ENCODE assay signal across 1 cellular context in the genomic region with DNA sequence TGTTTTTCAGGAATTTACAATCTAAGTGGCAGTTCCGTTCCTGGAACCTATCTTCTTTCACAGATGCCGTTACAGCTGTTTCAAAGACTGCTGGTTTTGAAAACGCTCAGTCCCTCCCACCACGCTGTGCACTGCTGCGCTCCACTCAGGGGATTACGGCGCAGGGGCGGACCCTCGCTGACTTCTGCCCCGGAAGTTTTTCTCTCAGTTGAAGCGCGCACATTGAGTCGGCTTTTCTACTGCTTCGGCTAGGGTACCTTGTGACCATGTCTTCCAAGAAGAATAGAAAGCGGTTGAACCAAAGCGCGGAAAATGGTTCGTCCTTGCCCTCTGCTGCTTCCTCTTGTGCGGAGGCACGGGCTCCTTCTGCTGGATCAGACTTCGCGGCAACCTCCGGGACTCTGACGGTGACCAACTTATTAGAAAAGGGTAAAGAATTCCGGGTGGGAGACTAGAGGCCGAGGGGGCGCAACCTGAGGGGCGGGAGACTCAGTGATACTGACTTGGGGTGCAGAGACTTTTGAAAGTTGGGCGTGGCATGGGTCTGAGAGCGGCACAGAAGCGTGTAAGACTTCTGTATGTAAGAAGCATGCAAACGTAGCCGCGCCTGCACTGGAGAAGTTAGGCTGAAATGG.
TF ChIP-seq lines count a peak whose summit lies in the region.

No MANE protein-coding gene starts in this region.

TF ChIP-seq in HepG2, 621 proteins besides CTCF, POLR2A, EP300 and RAD21 (continued from another document and continues in another):
- TF ChIP-seq, protein P1, sequence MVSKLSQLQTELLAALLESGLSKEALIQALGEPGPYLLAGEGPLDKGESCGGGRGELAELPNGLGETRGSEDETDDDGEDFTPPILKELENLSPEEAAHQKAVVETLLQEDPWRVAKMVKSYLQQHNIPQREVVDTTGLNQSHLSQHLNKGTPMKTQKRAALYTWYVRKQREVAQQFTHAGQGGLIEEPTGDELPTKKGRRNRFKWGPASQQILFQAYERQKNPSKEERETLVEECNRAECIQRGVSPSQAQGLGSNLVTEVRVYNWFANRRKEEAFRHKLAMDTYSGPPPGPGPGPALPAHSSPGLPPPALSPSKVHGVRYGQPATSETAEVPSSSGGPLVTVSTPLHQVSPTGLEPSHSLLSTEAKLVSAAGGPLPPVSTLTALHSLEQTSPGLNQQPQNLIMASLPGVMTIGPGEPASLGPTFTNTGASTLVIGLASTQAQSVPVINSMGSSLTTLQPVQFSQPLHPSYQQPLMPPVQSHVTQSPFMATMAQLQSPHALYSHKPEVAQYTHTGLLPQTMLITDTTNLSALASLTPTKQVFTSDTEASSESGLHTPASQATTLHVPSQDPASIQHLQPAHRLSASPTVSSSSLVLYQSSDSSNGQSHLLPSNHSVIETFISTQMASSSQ (IDR thresholded peaks at IDR 0.05; ENCODE audit: low read depth) = no peak
- TF ChIP-seq, protein P1 (CRISPR knock-in tag; IDR thresholded peaks at IDR 0.05; ENCODE audit: borderline replicate concordance) = no peak
- TF ChIP-seq NCOA5 (CRISPR knock-in tag; IDR thresholded peaks at IDR 0.05) (no peak), ZNF614 (CRISPR knock-in tag; IDR thresholded peaks at IDR 0.05; ENCODE audit: borderline replicate concordance) (no peak), DR1 (CRISPR knock-in tag; IDR thresholded peaks at IDR 0.05) (no peak), MAZ (IDR thresholded peaks at IDR 0.05; ENCODE audit: borderline replicate concordance, low read depth, low read length) (no peak), MAZ (CRISPR knock-in tag; IDR thresholded peaks at IDR 0.05; ENCODE audit: low read depth) (peak; percentile 24; the same call in 1 of the 2 replicates), GATA4 (IDR thresholded peaks at IDR 0.05; ENCODE audit: borderline replicate concordance, low read depth) (0 out of 2 replicates have a peak, but pooled peaks have one; percentile 27), DNMT3B (CRISPR knock-in tag; conservative IDR thresholded peaks at IDR 0.05) (0 out of 2 replicates have a peak, but pooled peaks have one; percentile 45), ZNF766 (CRISPR knock-in tag; IDR thresholded peaks at IDR 0.05; ENCODE audit: borderline replicate concordance) (no peak), ZNF260 (CRISPR knock-in tag; IDR thresholded peaks at IDR 0.05; ENCODE audit: borderline replicate concordance, low read depth) (no peak), ZNF782 (CRISPR knock-in tag; IDR thresholded peaks at IDR 0.05; ENCODE audit: borderline replicate concordance) (no peak), KLF9 (CRISPR knock-in tag; IDR thresholded peaks at IDR 0.05; ENCODE audit: low read depth) (no peak), ZBTB21 (CRISPR knock-in tag; IDR thresholded peaks at IDR 0.05) (no peak), TBP (CRISPR knock-in tag; IDR thresholded peaks at IDR 0.05) (no peak), POGZ (CRISPR knock-in tag; IDR thresholded peaks at IDR 0.05) (no peak; the same call in none of the 2 replicates), ZNF510 (CRISPR knock-in tag; IDR thresholded peaks at IDR 0.05; ENCODE audit: low read depth) (no peak), FLYWCH1 (CRISPR knock-in tag; IDR thresholded peaks at IDR 0.05) (no peak), ZBTB7B (CRISPR knock-in tag; IDR thresholded peaks at IDR 0.05) (0 out of 2 replicates have a peak, but pooled peaks have one; percentile 52), SCMH1 (CRISPR knock-in tag; IDR thresholded peaks at IDR 0.05; ENCODE audit: borderline replicate concordance) (no peak), MED1 (CRISPR knock-in tag; IDR thresholded peaks at IDR 0.05) (no peak), ZNF326 (CRISPR knock-in tag; IDR thresholded peaks at IDR 0.05; ENCODE audit: borderline replicate concordance) (no peak), JUN (CRISPR knock-in tag; IDR thresholded peaks at IDR 0.05) (no peak), REL (CRISPR knock-in tag; conservative IDR thresholded peaks at IDR 0.05) (no peak), KLF15 (CRISPR knock-in tag; IDR thresholded peaks at IDR 0.05; ENCODE audit: borderline replicate concordance) (peak; percentile 73; the same call in 1 of the 2 replicates), HDAC6 (IDR thresholded peaks at IDR 0.05; ENCODE audit: low read depth, low read length) (no peak), GATAD1 (CRISPR knock-in tag; IDR thresholded peaks at IDR 0.05) (peak; percentile 91), GZF1 (CRISPR knock-in tag; IDR thresholded peaks at IDR 0.05) (peak; percentile 99), ZNF235 (CRISPR knock-in tag; IDR thresholded peaks at IDR 0.05; ENCODE audit: borderline replicate concordance) (no peak), GATAD2A (CRISPR knock-in tag; IDR thresholded peaks at IDR 0.05) (0 out of 2 replicates have a peak, but pooled peaks have one; percentile 8)
- TF ChIP-seq, protein P2, sequence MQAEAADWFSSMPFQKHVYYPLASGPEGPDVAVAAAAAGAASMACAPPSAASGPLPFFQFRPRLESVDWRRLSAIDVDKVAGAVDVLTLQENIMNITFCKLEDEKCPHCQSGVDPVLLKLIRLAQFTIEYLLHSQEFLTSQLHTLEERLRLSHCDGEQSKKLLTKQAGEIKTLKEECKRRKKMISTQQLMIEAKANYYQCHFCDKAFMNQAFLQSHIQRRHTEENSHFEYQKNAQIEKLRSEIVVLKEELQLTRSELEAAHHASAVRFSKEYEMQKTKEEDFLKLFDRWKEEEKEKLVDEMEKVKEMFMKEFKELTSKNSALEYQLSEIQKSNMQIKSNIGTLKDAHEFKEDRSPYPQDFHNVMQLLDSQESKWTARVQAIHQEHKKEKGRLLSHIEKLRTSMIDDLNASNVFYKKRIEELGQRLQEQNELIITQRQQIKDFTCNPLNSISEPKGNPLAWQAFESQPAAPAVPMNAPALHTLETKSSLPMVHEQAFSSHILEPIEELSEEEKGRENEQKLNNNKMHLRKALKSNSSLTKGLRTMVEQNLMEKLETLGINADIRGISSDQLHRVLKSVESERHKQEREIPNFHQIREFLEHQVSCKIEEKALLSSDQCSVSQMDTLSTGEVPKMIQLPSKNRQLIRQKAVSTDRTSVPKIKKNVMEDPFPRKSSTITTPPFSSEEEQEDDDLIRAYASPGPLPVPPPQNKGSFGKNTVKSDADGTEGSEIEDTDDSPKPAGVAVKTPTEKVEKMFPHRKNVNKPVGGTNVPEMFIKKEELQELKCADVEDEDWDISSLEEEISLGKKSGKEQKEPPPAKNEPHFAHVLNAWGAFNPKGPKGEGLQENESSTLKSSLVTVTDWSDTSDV (CRISPR knock-in tag; IDR thresholded peaks at IDR 0.05) = 0 out of 2 replicates have a peak, but pooled peaks have one; percentile 17
- TF ChIP-seq, protein P3, sequence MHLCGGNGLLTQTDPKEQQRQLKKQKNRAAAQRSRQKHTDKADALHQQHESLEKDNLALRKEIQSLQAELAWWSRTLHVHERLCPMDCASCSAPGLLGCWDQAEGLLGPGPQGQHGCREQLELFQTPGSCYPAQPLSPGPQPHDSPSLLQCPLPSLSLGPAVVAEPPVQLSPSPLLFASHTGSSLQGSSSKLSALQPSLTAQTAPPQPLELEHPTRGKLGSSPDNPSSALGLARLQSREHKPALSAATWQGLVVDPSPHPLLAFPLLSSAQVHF (CRISPR knock-in tag; IDR thresholded peaks at IDR 0.05) = no peak
- TF ChIP-seq, protein P4, sequence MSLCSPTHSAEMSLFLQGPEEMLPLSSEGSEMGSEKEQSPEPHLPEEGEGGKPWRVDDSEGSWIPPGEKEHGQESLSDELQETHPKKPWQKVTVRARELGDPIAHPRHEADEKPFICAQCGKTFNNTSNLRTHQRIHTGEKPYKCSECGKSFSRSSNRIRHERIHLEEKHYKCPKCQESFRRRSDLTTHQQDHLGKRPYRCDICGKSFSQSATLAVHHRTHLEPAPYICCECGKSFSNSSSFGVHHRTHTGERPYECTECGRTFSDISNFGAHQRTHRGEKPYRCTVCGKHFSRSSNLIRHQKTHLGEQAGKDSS (CRISPR knock-in tag; IDR thresholded peaks at IDR 0.05; ENCODE audit: borderline replicate concordance, low read depth) = no peak
- TF ChIP-seq, protein P5, sequence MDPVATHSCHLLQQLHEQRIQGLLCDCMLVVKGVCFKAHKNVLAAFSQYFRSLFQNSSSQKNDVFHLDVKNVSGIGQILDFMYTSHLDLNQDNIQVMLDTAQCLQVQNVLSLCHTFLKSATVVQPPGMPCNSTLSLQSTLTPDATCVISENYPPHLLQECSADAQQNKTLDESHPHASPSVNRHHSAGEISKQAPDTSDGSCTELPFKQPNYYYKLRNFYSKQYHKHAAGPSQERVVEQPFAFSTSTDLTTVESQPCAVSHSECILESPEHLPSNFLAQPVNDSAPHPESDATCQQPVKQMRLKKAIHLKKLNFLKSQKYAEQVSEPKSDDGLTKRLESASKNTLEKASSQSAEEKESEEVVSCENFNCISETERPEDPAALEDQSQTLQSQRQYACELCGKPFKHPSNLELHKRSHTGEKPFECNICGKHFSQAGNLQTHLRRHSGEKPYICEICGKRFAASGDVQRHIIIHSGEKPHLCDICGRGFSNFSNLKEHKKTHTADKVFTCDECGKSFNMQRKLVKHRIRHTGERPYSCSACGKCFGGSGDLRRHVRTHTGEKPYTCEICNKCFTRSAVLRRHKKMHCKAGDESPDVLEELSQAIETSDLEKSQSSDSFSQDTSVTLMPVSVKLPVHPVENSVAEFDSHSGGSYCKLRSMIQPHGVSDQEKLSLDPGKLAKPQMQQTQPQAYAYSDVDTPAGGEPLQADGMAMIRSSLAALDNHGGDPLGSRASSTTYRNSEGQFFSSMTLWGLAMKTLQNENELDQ (CRISPR knock-in tag; IDR thresholded peaks at IDR 0.05; ENCODE audit: borderline replicate concordance) = no peak; the same call in 1 of the 2 replicates
- TF ChIP-seq, protein P6, sequence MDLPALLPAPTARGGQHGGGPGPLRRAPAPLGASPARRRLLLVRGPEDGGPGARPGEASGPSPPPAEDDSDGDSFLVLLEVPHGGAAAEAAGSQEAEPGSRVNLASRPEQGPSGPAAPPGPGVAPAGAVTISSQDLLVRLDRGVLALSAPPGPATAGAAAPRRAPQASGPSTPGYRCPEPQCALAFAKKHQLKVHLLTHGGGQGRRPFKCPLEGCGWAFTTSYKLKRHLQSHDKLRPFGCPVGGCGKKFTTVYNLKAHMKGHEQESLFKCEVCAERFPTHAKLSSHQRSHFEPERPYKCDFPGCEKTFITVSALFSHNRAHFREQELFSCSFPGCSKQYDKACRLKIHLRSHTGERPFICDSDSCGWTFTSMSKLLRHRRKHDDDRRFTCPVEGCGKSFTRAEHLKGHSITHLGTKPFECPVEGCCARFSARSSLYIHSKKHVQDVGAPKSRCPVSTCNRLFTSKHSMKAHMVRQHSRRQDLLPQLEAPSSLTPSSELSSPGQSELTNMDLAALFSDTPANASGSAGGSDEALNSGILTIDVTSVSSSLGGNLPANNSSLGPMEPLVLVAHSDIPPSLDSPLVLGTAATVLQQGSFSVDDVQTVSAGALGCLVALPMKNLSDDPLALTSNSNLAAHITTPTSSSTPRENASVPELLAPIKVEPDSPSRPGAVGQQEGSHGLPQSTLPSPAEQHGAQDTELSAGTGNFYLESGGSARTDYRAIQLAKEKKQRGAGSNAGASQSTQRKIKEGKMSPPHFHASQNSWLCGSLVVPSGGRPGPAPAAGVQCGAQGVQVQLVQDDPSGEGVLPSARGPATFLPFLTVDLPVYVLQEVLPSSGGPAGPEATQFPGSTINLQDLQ (CRISPR knock-in tag; IDR thresholded peaks at IDR 0.05) = 0 out of 2 replicates have a peak, but pooled peaks have one; percentile 16
- TF ChIP-seq, protein P7, sequence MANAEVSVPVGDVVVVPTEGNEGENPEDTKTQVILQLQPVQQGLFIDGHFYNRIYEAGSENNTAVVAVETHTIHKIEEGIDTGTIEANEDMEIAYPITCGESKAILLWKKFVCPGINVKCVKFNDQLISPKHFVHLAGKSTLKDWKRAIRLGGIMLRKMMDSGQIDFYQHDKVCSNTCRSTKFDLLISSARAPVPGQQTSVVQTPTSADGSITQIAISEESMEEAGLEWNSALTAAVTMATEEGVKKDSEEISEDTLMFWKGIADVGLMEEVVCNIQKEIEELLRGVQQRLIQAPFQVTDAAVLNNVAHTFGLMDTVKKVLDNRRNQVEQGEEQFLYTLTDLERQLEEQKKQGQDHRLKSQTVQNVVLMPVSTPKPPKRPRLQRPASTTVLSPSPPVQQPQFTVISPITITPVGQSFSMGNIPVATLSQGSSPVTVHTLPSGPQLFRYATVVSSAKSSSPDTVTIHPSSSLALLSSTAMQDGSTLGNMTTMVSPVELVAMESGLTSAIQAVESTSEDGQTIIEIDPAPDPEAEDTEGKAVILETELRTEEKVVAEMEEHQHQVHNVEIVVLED (CRISPR knock-in tag; IDR thresholded peaks at IDR 0.05; ENCODE audit: borderline replicate concordance) = peak; percentile 47; the same call in 1 of the 2 replicates
- TF ChIP-seq, protein P8, sequence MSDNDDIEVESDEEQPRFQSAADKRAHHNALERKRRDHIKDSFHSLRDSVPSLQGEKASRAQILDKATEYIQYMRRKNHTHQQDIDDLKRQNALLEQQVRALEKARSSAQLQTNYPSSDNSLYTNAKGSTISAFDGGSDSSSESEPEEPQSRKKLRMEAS (IDR thresholded peaks at IDR 0.05) = peak; percentile 80
- TF ChIP-seq, protein P9, sequence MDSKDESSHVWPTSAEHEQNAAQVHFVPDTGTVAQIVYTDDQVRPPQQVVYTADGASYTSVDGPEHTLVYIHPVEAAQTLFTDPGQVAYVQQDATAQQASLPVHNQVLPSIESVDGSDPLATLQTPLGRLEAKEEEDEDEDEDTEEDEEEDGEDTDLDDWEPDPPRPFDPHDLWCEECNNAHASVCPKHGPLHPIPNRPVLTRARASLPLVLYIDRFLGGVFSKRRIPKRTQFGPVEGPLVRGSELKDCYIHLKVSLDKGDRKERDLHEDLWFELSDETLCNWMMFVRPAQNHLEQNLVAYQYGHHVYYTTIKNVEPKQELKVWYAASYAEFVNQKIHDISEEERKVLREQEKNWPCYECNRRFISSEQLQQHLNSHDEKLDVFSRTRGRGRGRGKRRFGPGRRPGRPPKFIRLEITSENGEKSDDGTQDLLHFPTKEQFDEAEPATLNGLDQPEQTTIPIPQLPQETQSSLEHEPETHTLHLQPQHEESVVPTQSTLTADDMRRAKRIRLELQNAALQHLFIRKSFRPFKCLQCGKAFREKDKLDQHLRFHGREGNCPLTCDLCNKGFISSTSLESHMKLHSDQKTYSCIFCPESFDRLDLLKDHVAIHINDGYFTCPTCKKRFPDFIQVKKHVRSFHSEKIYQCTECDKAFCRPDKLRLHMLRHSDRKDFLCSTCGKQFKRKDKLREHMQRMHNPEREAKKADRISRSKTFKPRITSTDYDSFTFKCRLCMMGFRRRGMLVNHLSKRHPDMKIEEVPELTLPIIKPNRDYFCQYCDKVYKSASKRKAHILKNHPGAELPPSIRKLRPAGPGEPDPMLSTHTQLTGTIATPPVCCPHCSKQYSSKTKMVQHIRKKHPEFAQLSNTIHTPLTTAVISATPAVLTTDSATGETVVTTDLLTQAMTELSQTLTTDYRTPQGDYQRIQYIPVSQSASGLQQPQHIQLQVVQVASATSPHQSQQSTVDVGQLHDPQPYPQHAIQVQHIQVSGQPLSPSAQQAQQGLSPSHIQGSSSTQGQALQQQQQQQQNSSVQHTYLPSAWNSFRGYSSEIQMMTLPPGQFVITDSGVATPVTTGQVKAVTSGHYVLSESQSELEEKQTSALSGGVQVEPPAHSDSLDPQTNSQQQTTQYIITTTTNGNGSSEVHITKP (CRISPR knock-in tag; IDR thresholded peaks at IDR 0.05; ENCODE audit: low read depth) = no peak
